23 cellular contexts compared by ENCODE assay signal in genomic region chr10:34981834-34982233, GRCh38.
"Had no signal": no experiment of that assay in that cellular context is flagged by ENCODE, and none has a peak within 500 bp of the region (broad histone marks: within the 10 kb centered on the region; RNA-seq: fewer than 3 reads in every experiment).

No MANE protein-coding gene starts in this region.

- H3K36me3 ChIP-seq: esophagus squamous epithelium, gastrocnemius medialis, heart right ventricle, left lung, lower lobe of right lung had no signal

- H3K4me3 ChIP-seq: coronary artery, dorsolateral prefrontal cortex, esophagus squamous epithelium, gastrocnemius medialis, heart right ventricle, left lung, lower lobe of right lung had no signal

- FAIRE-seq: colon, endothelial cell of umbilical vein, islet of Langerhans, keratinocyte had no signal

- H3K27me3 ChIP-seq: dorsolateral prefrontal cortex, esophagus squamous epithelium, gastrocnemius medialis, heart right ventricle, left lung had no signal

- DNase-seq: dermis blood vessel endothelial cell; effector CD4-positive, alpha-beta T cell; effector memory CD4-positive, alpha-beta T cell; esophagus squamous epithelium; foreskin fibroblast; foreskin melanocyte; gastrocnemius medialis; glutamatergic neuron; head of caudate nucleus; heart right ventricle; hippocampal formation; left cardiac atrium; left ventricle myocardium superior; lower lobe of right lung; mesenchymal stem cell; midbrain had no signal

- ATAC-seq: gastrocnemius medialis, heart right ventricle, left cardiac atrium, left lung, left ventricle myocardium superior, lower lobe of right lung had no signal

- H3K4me1 ChIP-seq: gastrocnemius medialis, heart right ventricle, left lung, lower lobe of right lung had no signal

- H3K27ac ChIP-seq: coronary artery, dorsolateral prefrontal cortex, esophagus squamous epithelium, gastrocnemius medialis, heart right ventricle, left lung, lower lobe of right lung had no signal
